In the genomic region with DNA sequence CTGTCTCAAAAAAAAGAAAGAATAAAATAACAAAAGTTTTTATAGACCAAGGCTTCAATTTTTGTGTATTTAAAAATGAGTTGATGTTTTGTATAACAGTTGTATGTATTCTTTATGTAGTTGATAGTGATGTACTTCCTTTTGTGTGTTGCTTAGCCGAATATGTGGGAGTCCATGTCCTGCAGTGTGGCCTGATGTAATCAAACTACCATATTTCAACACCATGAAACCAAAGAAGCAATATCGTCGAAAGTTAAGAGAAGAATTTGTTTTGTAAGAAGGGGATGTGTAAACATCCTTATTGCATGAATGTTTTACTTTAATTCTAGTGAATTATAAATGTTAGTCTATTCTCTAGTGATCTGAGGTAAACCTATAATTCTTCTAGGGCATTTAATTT, we compare ENCODE assay signal across 25 cellular contexts. TPM values are rescaled to one million over a fixed set of nuclear protein-coding genes. Genes with fewer than 3 reads are reported as not detected.
A peak's percentile ranks its signal among the peaks of the same experiment; 100 is the strongest.
DNase-seq lines count a peak whose midpoint lies in the region; ATAC-seq, FAIRE-seq and TF ChIP-seq lines count a peak whose summit lies in the region.
"Had no signal": no experiment of that assay in that cellular context is flagged by ENCODE, and none has a peak within 500 bp of the region (broad histone marks: within the 10 kb centered on the region; RNA-seq: fewer than 3 reads in every experiment).

No MANE protein-coding gene starts in this region.

- ATAC-seq in HepG2 (no peak), HG03469 (IDR thresholded peaks at IDR 0.05; ENCODE audit: unreplicated experiment) (no peak)
- ATAC-seq: esophagus mucosa, heart left ventricle, lower lobe of right lung had no signal

- intact Hi-C loops in HepG2 (cut with micrococcal nuclease; ENCODE audit: unreplicated experiment) = no loop called here

- H3K9ac ChIP-seq in HepG2 (ENCODE audit: insufficient read depth, low read depth, low read length) = no peak overlapping the region

- no peaks in the 10 kb centered on the region for H3K9me3 Mint-ChIP-seq in activated naive CD8-positive, alpha-beta T cell (ENCODE audit: low read depth)
- H3K9me3 Mint-ChIP-seq: activated T-helper 1 cell treated with anti-CD3 and anti-CD28 coated beads, Interleukin-12 subunit alpha, Interleukin-12 subunit beta, Interleukin-2, Interleukin-4 antibody, amounts not matched to agents 30 ng/mL and 10 ng/mL and 1 ng/mL, durations not matched to agents 14 hours and 24 hours and 36 hours had no signal

- no peak overlapping the region for H3K4me3 Mint-ChIP-seq in activated naive CD8-positive, alpha-beta T cell
- H3K4me3 Mint-ChIP-seq: activated T-helper 1 cell treated with anti-CD3 and anti-CD28 coated beads, Interleukin-12 subunit alpha, Interleukin-12 subunit beta, Interleukin-2, Interleukin-4 antibody, amounts not matched to agents 30 ng/mL and 10 ng/mL and 1 ng/mL, durations not matched to agents 14 hours and 24 hours and 36 hours had no signal

- no peak for TF ChIP-seq RAD21 in HepG2 (CRISPR knock-in tag; IDR thresholded peaks at IDR 0.05)

- no peak overlapping the region for H2AFZ ChIP-seq in HepG2 (ENCODE audit: low read length)

- H3K79me2 ChIP-seq in HepG2 (ENCODE audit: insufficient read depth, low read length) = no peaks in the 10 kb centered on the region

- H3K27ac Mint-ChIP-seq in activated naive CD8-positive, alpha-beta T cell = peak overlapping the region; percentile 41
- H3K27ac Mint-ChIP-seq: activated T-helper 1 cell treated with anti-CD3 and anti-CD28 coated beads, Interleukin-12 subunit alpha, Interleukin-12 subunit beta, Interleukin-2, Interleukin-4 antibody, amounts not matched to agents 30 ng/mL and 10 ng/mL and 1 ng/mL, durations not matched to agents 14 hours and 24 hours and 36 hours had no signal

- H3K36me3 Mint-ChIP-seq in activated naive CD8-positive, alpha-beta T cell = no peaks in the 10 kb centered on the region

- TF ChIP-seq POLR2A in NB4 (IDR thresholded peaks at IDR 0.05; ENCODE audit: extremely low read depth, insufficient read length) (no peak), HepG2 (IDR thresholded peaks at IDR 0.05; ENCODE audit: insufficient read depth in 1 of 2, low read depth in 2 of 2, low read length in 2 of 2) (no peak)

- CTCF ChIA-PET in HepG2 (lab: Yijun Ruan, JAX; ENCODE audit: low intra/inter-chr PET ratio, low total read pairs) = no interaction called here

- no peaks in the 10 kb centered on the region for H3K9me3 ChIP-seq in HepG2 (ENCODE audit: low read length)
- H3K9me3 ChIP-seq: heart left ventricle, lower lobe of right lung, uterus had no signal

- H3K27me3 Mint-ChIP-seq in activated naive CD8-positive, alpha-beta T cell = no peaks in the 10 kb centered on the region

- no peak overlapping the region for H3K4me2 ChIP-seq in HepG2 (ENCODE audit: low read depth, low read length)

- 91% methylated on average over 3 of the region's 3 CpGs for WGBS in HepG2 (ENCODE audit: low lambda C conversion rate)

- 0 out of 2 replicates have a peak, but pooled peaks cover 3% of the 10 kb centered on the region for H3K4me1 ChIP-seq in HepG2 (ENCODE audit: insufficient read depth, low read length)
- H3K4me1 ChIP-seq: heart left ventricle, lower lobe of right lung, uterus had no signal

- TF ChIP-seq CTCF in NB4 (IDR thresholded peaks at IDR 0.05; ENCODE audit: low read depth, low read length) (no peak), HepG2 (CRISPR knock-in tag; IDR thresholded peaks at IDR 0.05) (no peak)

- no peak overlapping the region for H3K4me3 ChIP-seq in NB4 (ENCODE audit: low read depth, low read length)
- H3K4me3 ChIP-seq in HepG2 (replicated peaks in 1 of 3; ENCODE audit: insufficient read depth in 1 of 3, low read depth in 2 of 3, low read length in 3 of 3) = no peak overlapping the region
- H3K4me3 ChIP-seq: heart left ventricle, lower lobe of right lung, uterus had no signal

- no peaks in the 10 kb centered on the region for H3K4me1 Mint-ChIP-seq in activated naive CD8-positive, alpha-beta T cell (ENCODE audit: low read depth)

- DNase-seq in CD1c-positive myeloid dendritic cell (ENCODE audit: extremely low spot score) = peak; percentile 76
- peak; percentile 88 for DNase-seq in NB4 (ENCODE audit: low read depth)
- DNase-seq in HepG2 (ENCODE audit: low spot score) = no peak
- no peak for DNase-seq in SK-N-DZ (ENCODE audit: low spot score)
- DNase-seq in HUDEP-2 (lab: John Stamatoyannopoulos, UW; ENCODE audit: unreplicated experiment in 76 of 76) = no peak
- DNase-seq in T-helper 2 cell = no peak
- DNase-seq: activated CD4-positive, CD25-positive, alpha-beta regulatory T cell treated with anti-CD3 and anti-CD28 coated beads, Interleukin-2, amount 50 U/mL, for 72 hours; amniotic stem cell; caudate nucleus; effector CD4-positive, alpha-beta T cell; heart left ventricle; lower lobe of right lung; NCI-H1694; NCI-H446; NK-92 treated with Interleukin-12 subunit alpha and Interleukin-12 subunit beta, amount 100 ng/mL, for 24 hours; posterior cingulate gyrus; SHP77; stimulated activated CD4-positive, alpha-beta T cell treated with anti-CD3 and anti-CD28 coated beads, Interleukin-4, amount 100 ng/mL, for 4 hours; T-helper 9 cell; uterus had no signal

- peaks cover 1 to 3% of the 10 kb centered on the region in 2 experiments; a peak in 2 of 5 replicates for H3K36me3 ChIP-seq in HepG2 (replicated peaks in 1 of 2; ENCODE audit: control insufficient read depth in 1 of 2, insufficient read depth in 2 of 2, low read length in 2 of 2)
- H3K36me3 ChIP-seq: uterus had no signal

- H3K27me3 ChIP-seq in HepG2 (ENCODE audit: control insufficient read depth in 1 of 2, insufficient read depth in 2 of 2, low read length in 2 of 2) = no peaks in the 10 kb centered on the region
- H3K27me3 ChIP-seq: heart left ventricle, uterus had no signal

- no peak for TF ChIP-seq EP300 in HepG2 (IDR thresholded peaks at IDR 0.05; ENCODE audit: low read depth in 2 of 2, low read length in 2 of 2)
- TF ChIP-seq EP300 in HepG2 (CRISPR knock-in tag; IDR thresholded peaks at IDR 0.05; ENCODE audit: borderline replicate concordance) = no peak

- POLR2A ChIA-PET in HepG2 (lab: Yijun Ruan, JAX) = no interaction called here

- FAIRE-seq in HepG2 (lab: Jason Lieb, UNC) = no peak
- FAIRE-seq: HTR-8/SVneo had no signal

- H3K27ac ChIP-seq in HepG2 (ENCODE audit: extremely low read length, insufficient read depth, low read length) = no peak overlapping the region
- H3K27ac ChIP-seq: heart left ventricle, lower lobe of right lung, uterus had no signal

- no peaks in the 10 kb centered on the region for H4K20me1 ChIP-seq in HepG2 (ENCODE audit: insufficient read depth, low read length)

- in situ Hi-C loops in HepG2 (cut with HindIII; ENCODE audit: extremely low pct_ligation_motif_present, low pct_unique_long_range_greater_than_20kb) = no loop called here

- BruUV-seq in HepG2 (replicated peaks; lab: Mats Ljungman, UMichigan) = no TSS peak

RNA-seq across cellular contexts. Expression of gene MPLKIP, which starts 56.6 kb away (rescaled TPM):
- total RNA-seq in HepG2 (2016; rRNA removed; fragmentation: Illumina TruSeq; extraction: Trizol) = 45.7 and 66.9 TPM in 2 replicates
- total RNA-seq in HepG2 (2016; cell fraction: cytosol; rRNA removed; fragmentation: Illumina TruSeq; extraction: Trizol; ENCODE audit: low read depth) = 21.7 and 22.6 TPM in 2 replicates
- total RNA-seq in HepG2 (2016; cell fraction: insoluble cytoplasmic fraction; rRNA removed; fragmentation: Illumina TruSeq; extraction: Trizol) = 46.3 and 71.1 TPM in 2 replicates
- total RNA-seq in HepG2 (2016; cell fraction: membrane; rRNA removed; fragmentation: Illumina TruSeq; extraction: Trizol) = 23.7 and 24.4 TPM in 2 replicates
- 24.6 and 25.6 TPM in 2 replicates for total RNA-seq in HepG2 (2016; cell fraction: nucleus; rRNA removed; fragmentation: Illumina TruSeq; extraction: Trizol)
- 38.2 and 40.1 TPM in 2 replicates for polyA plus RNA-seq in HepG2 (2011; rRNA removed)
- polyA plus RNA-seq in HepG2 (2011; cell fraction: cytosol; rRNA removed) = 49.9 and 73.9 TPM in 2 replicates
- 17.1 and 18.1 TPM in 2 replicates for polyA plus RNA-seq in HepG2 (2011; cell fraction: nucleus; rRNA removed)
- polyA plus RNA-seq in HepG2 (2012) = 49.0 and 60.4 TPM in 2 replicates
- polyA plus RNA-seq in HepG2 (2016; cell fraction: cytosol; fragmentation: Illumina TruSeq; extraction: Trizol; ENCODE audit: low read depth) = 33.5 and 39.5 TPM in 2 replicates
- 120 and 138 TPM in 2 replicates for polyA plus RNA-seq in HepG2 (2016; cell fraction: insoluble cytoplasmic fraction; fragmentation: Illumina TruSeq; extraction: Trizol; ENCODE audit: low read depth)
- 33.4 and 35.3 TPM in 2 replicates for polyA plus RNA-seq in HepG2 (2016; cell fraction: membrane; fragmentation: Illumina TruSeq; extraction: Trizol; ENCODE audit: low read depth)
- 50.0 and 60.7 TPM in 2 replicates for polyA plus RNA-seq in HepG2 (2016; cell fraction: nucleus; fragmentation: Illumina TruSeq; extraction: Trizol; ENCODE audit: insufficient read depth, low read depth)
- polyA minus RNA-seq in HepG2 (2011; rRNA and poly(A)+ RNA removed; ENCODE audit: low replicate concordance) = 4.0 and 9.3 TPM in 2 replicates
- polyA minus RNA-seq in HepG2 (2011; cell fraction: cytosol; rRNA and poly(A)+ RNA removed) = 14.3 and 14.7 TPM in 2 replicates
- polyA minus RNA-seq in HepG2 (2011; cell fraction: nucleus; rRNA and poly(A)+ RNA removed) = 8.8 and 10.3 TPM in 2 replicates
- polyA plus RNA-seq in SK-N-DZ (2014; cell fraction: cytosol; rRNA removed) = 54.2 and 64.4 TPM in 2 replicates
- polyA plus RNA-seq in SK-N-DZ (2014; cell fraction: nucleus; rRNA removed) = 63.9 and 75.8 TPM in 2 replicates

RNA-seq across cellular contexts. Expression of gene SUGCT, which starts 57.0 kb away (rescaled TPM):
- total RNA-seq in HepG2 (2016; rRNA removed; fragmentation: Illumina TruSeq; extraction: Trizol) = 22.2 and 23.6 TPM in 2 replicates
- total RNA-seq in HepG2 (2016; cell fraction: cytosol; rRNA removed; fragmentation: Illumina TruSeq; extraction: Trizol; ENCODE audit: low read depth) = 5.1 and 5.8 TPM in 2 replicates
- total RNA-seq in HepG2 (2016; cell fraction: insoluble cytoplasmic fraction; rRNA removed; fragmentation: Illumina TruSeq; extraction: Trizol) = 24.7 and 27.2 TPM in 2 replicates
- 6.1 and 7.0 TPM in 2 replicates for total RNA-seq in HepG2 (2016; cell fraction: membrane; rRNA removed; fragmentation: Illumina TruSeq; extraction: Trizol)
- 25.6 and 32.2 TPM in 2 replicates for total RNA-seq in HepG2 (2016; cell fraction: nucleus; rRNA removed; fragmentation: Illumina TruSeq; extraction: Trizol)
- 8.7 and 10.1 TPM in 2 replicates for polyA plus RNA-seq in HepG2 (2011; rRNA removed)
- polyA plus RNA-seq in HepG2 (2011; cell fraction: cytosol; rRNA removed) = 6.7 and 7.3 TPM in 2 replicates
- polyA plus RNA-seq in HepG2 (2011; cell fraction: nucleus; rRNA removed) = 3.8 TPM in 2 replicates
- 10.0 and 13.8 TPM in 2 replicates for polyA plus RNA-seq in HepG2 (2012)
- polyA plus RNA-seq in HepG2 (2016; cell fraction: cytosol; fragmentation: Illumina TruSeq; extraction: Trizol; ENCODE audit: low read depth) = 3.3 and 3.9 TPM in 2 replicates
- polyA plus RNA-seq in HepG2 (2016; cell fraction: insoluble cytoplasmic fraction; fragmentation: Illumina TruSeq; extraction: Trizol; ENCODE audit: low read depth) = 20.0 and 24.7 TPM in 2 replicates
- polyA plus RNA-seq in HepG2 (2016; cell fraction: membrane; fragmentation: Illumina TruSeq; extraction: Trizol; ENCODE audit: low read depth) = 5.1 and 5.6 TPM in 2 replicates
- 12.5 and 13.2 TPM in 2 replicates for polyA plus RNA-seq in HepG2 (2016; cell fraction: nucleus; fragmentation: Illumina TruSeq; extraction: Trizol; ENCODE audit: insufficient read depth, low read depth)
- polyA minus RNA-seq in HepG2 (2011; rRNA and poly(A)+ RNA removed; ENCODE audit: low replicate concordance) = 0.09 and 6.1 TPM in 2 replicates
- polyA minus RNA-seq in HepG2 (2011; cell fraction: cytosol; rRNA and poly(A)+ RNA removed) = 3.9 and 4.1 TPM in 2 replicates
- 43.1 and 46.1 TPM in 2 replicates for polyA minus RNA-seq in HepG2 (2011; cell fraction: nucleus; rRNA and poly(A)+ RNA removed)
- 5.0 and 23.7 TPM in 2 replicates for polyA plus RNA-seq in SK-N-DZ (2014; cell fraction: cytosol; rRNA removed)
- 3.6 and 3.7 TPM in 2 replicates for polyA plus RNA-seq in SK-N-DZ (2014; cell fraction: nucleus; rRNA removed)
- total RNA-seq: activated T-helper 1 cell treated with anti-CD3 and anti-CD28 coated beads, Interleukin-12 subunit alpha, Interleukin-12 subunit beta, Interleukin-2, Interleukin-4 antibody, amounts not matched to agents 30 ng/mL and 10 ng/mL and 1 ng/mL, durations not matched to agents 14 hours and 24 hours and 36 hours had no signal

Comparison
In these comparisons a context has a peak if more than half of its experiments do, and no peak if none do; other contexts are left out.
1. DNase-seq: peak in CD1c-positive myeloid dendritic cell (single experiment) and NB4 (single experiment); none in HepG2 (single experiment), SK-N-DZ (single experiment), HUDEP-2 (0 of 76) and T-helper 2 cell (0 of 5).